Comparison of ENCODE assay signal across 8 cellular contexts in the genomic region with DNA sequence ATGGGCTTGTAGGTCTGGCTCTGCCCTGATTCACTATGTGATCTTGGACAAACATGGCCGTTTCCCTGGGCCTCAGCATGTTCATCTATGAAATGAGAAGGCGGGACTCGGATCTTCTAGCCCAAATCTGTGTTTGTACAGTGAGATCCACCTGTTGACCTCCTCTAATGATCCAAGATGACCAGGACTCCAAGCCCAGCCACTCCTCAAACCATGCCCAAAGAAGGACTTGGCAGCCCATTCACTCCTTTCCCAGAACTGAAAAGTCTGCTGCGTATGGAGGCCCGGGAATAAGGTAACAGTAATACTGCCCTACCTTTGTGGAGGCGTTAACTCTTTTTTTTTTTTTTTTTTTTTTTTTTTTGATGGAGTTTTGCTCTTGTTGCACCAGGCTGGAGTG.
"Had no signal": no experiment of that assay in that cellular context is flagged by ENCODE, and none has a peak within 500 bp of the region (broad histone marks: within the 10 kb centered on the region; RNA-seq: fewer than 3 reads in every experiment).

No MANE protein-coding gene starts in this region.

- H3K27ac Mint-ChIP-seq: GM23338, H9 had no signal

- H3K4me2 ChIP-seq: GM23338, KMS-11 had no signal

- H3K9ac ChIP-seq: KMS-11 had no signal

- H2AFZ ChIP-seq: GM23338 had no signal

- H3K4me3 Mint-ChIP-seq: GM23338, H9, HFFc6 had no signal

- H3K4me3 ChIP-seq: GM23338, K562 had no signal

- H3K27ac ChIP-seq: HL-60, KMS-11 had no signal

- ATAC-seq: GM23338, K562 had no signal

- DNase-seq: H9, HCEC 1CT, HFFc6, IMR-90 had no signal

- H3K9me3 Mint-ChIP-seq: GM23338, H9, HFFc6 had no signal
